Comparison of ENCODE assay signal across 24 cellular contexts in genomic region chr22:41157083-41157482, GRCh38.
"Had no signal": no experiment of that assay in that cellular context is flagged by ENCODE, and none has a peak within 500 bp of the region (broad histone marks: within the 10 kb centered on the region; RNA-seq: fewer than 3 reads in every experiment).

No MANE protein-coding gene starts in this region.

- H3K4me1 ChIP-seq: SJSA1 had no signal

- H3K4me1 Mint-ChIP-seq: activated CD8-positive, alpha-beta memory T cell treated with anti-CD3 and anti-CD28 coated beads, Interleukin-2, amount 10 ng/mL, durations not matched to agents 7 days and 5 days had no signal

- H3K9ac ChIP-seq: KMS-11 had no signal

- H3K4me2 ChIP-seq: KMS-11 had no signal

- H3K4me3 Mint-ChIP-seq: activated CD8-positive, alpha-beta memory T cell treated with anti-CD3 and anti-CD28 coated beads, Interleukin-2, amount 10 ng/mL, durations not matched to agents 7 days and 5 days; T-helper 1 cell treated with Interleukin-12 subunit alpha and Interleukin-12 subunit beta and Interleukin-4 antibody, amounts not matched to agents 30 μg/mL and 1 μg/mL, for 36 hours had no signal

- H3K27ac Mint-ChIP-seq: activated CD8-positive, alpha-beta memory T cell treated with anti-CD3 and anti-CD28 coated beads, Interleukin-2, amount 10 ng/mL, durations not matched to agents 7 days and 5 days; activated T-helper 2 cell treated with anti-CD3 and anti-CD28 coated beads, Interferon-gamma antibody, Interleukin-2, Interleukin-4, amounts not matched to agents 10 μg/mL and 5 μg/mL and 100 μg/mL, durations not matched to agents 14 hours and 24 hours and 36 hours; T-helper 1 cell treated with Interleukin-12 subunit alpha and Interleukin-12 subunit beta and Interleukin-4 antibody, amounts not matched to agents 30 μg/mL and 1 μg/mL, for 36 hours had no signal

- ATAC-seq: activated CD4-positive, CD25-positive, alpha-beta regulatory T cell treated with anti-CD3 and anti-CD28 coated beads, Interleukin-2, amount 50 U/mL, for 24 hours; activated CD8-positive, alpha-beta memory T cell treated with anti-CD3 and anti-CD28 coated beads, Interleukin-2, amount 10 ng/mL, durations not matched to agents 7 days and 5 days; SK-N-SH treated with all-trans-retinoic acid at 6 μM for 48 hours had no signal

- H3K27ac ChIP-seq: brain microvascular endothelial cell, cardiac muscle cell, KMS-11, SJSA1 had no signal

- H3K9me3 ChIP-seq: SJSA1 had no signal

- H3K27me3 Mint-ChIP-seq: activated CD8-positive, alpha-beta memory T cell treated with anti-CD3 and anti-CD28 coated beads, Interleukin-2, amount 10 ng/mL, durations not matched to agents 7 days and 5 days had no signal

- H3K4me3 ChIP-seq: cardiac muscle cell, SJSA1 had no signal

- H3K9me3 Mint-ChIP-seq: activated T-helper 2 cell treated with anti-CD3 and anti-CD28 coated beads, Interferon-gamma antibody, Interleukin-2, Interleukin-4, amounts not matched to agents 10 μg/mL and 5 μg/mL and 100 μg/mL, durations not matched to agents 14 hours and 24 hours and 36 hours; T-helper 1 cell treated with Interleukin-12 subunit alpha and Interleukin-12 subunit beta and Interleukin-4 antibody, amounts not matched to agents 30 μg/mL and 1 μg/mL, for 36 hours had no signal

- H3K27me3 ChIP-seq: brain microvascular endothelial cell, cardiac muscle cell, SJSA1 had no signal

- DNase-seq: activated CD4-positive, alpha-beta T cell treated with anti-CD3 and anti-CD28 coated beads for 4 hours; activated CD8-positive, alpha-beta memory T cell treated with anti-CD3 and anti-CD28 coated beads, Interleukin-2, amount 10 ng/mL, durations not matched to agents 7 days and 5 days; activated gamma-delta T cell treated with Interleukin-2 at 50 U/mL for 16 hours; activated naive CD4-positive, alpha-beta T cell treated with anti-CD3 and anti-CD28 coated beads, Interleukin-2, amount 50 U/mL, for 16 hours; activated T-cell treated with anti-CD3 and anti-CD28 coated beads, Interleukin-2, amount 50 U/mL, for 48 hours; amygdala; brain microvascular endothelial cell; NCI-H1092; NCI-H1417; NCI-H1930; NCI-H2171; NCI-H2227 treated with DMSO at 0.1 percent for 48 hours; NCI-H446 treated with DMSO at 0.1 percent for 48 hours; NCI-H526; NCI-H82; RPMI8226; SHP77 had no signal
